Comparison of ENCODE assay signal across 9 cellular contexts in the genomic region with DNA sequence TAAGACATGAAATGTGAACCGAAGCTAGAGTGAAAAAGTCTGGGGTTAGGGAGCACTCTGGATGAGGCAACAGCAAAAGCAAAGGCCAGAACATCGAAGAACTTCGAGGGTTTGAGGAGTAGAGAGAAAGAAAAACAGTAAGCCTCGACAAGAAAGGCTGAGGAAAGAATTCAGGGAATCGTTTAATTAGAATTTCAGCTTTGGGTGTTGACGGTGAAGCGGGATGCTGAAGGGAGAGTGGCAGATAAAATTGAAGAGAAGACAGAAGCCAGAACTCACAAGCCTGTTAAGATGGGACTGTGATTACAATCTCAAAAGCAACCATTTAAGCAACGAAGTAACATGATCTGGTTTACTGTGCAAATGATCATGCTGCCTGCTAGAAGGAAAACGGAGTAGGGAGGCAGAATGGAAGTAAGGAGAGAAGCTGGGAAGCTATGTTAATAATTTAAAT. TPM values are rescaled to one million over a fixed set of nuclear protein-coding genes. Genes with fewer than 3 reads are reported as not detected.
DNase-seq lines count a peak whose midpoint lies in the region; ATAC-seq and TF ChIP-seq lines count a peak whose summit lies in the region.
"Had no signal": no experiment of that assay in that cellular context is flagged by ENCODE, and none has a peak within 500 bp of the region (broad histone marks: within the 10 kb centered on the region; RNA-seq: fewer than 3 reads in every experiment).

No MANE protein-coding gene starts in this region.

- H3K27ac ChIP-seq in suprapubic skin: peak overlapping the region; percentile 97

- H3K9me3 ChIP-seq in iPS-18c (ENCODE audit: control insufficient read depth, insufficient read depth, low read length): no peaks in the 10 kb centered on the region
- H3K9me3 ChIP-seq in suprapubic skin: no peaks in the 10 kb centered on the region

- H3K4me1 Mint-ChIP-seq in activated CD8-positive, alpha-beta memory T cell treated with anti-CD3 and anti-CD28 coated beads, Interleukin-2, amount 10 ng/mL, durations not matched to agents 7 days and 5 days: peaks cover 42% of the 10 kb centered on the region

- H3K27me3 ChIP-seq in suprapubic skin: no peaks in the 10 kb centered on the region

- peaks cover 27% of the 10 kb centered on the region for H3K4me1 ChIP-seq in suprapubic skin

- no peak overlapping the region for H3K27ac Mint-ChIP-seq in activated CD8-positive, alpha-beta memory T cell treated with anti-CD3 and anti-CD28 coated beads, Interleukin-2, amount 10 ng/mL, durations not matched to agents 7 days and 5 days
- H3K27ac Mint-ChIP-seq: T-helper 1 cell treated with Interleukin-12 subunit alpha and Interleukin-12 subunit beta and Interleukin-4 antibody, amounts not matched to agents 30 μg/mL and 1 μg/mL, for 36 hours had no signal

- CTCF ChIA-PET in activated CD8-positive, alpha-beta memory T cell treated with anti-CD3 and anti-CD28 coated beads, Interleukin-2, amount 10 ng/mL, durations not matched to agents 7 days and 5 days (lab: Charles Lee): interaction anchor here (1.0 to 3.2 kb wide), 2 partner anchors 31 to 36 kb away, joined by 3 to 36 read pairs; a partner anchor contains a TSS

- H3K36me3 ChIP-seq in suprapubic skin: no peaks in the 10 kb centered on the region

- DNase-seq in activated CD8-positive, alpha-beta memory T cell treated with anti-CD3 and anti-CD28 coated beads, Interleukin-2, amount 10 ng/mL, durations not matched to agents 7 days and 5 days: no peak
- no peak for DNase-seq in activated CD8-positive, alpha-beta memory T cell treated with anti-CD3 and anti-CD28 coated beads, Interleukin-2, amount 50 U/mL, for 4 hours
- DNase-seq in suprapubic skin (ENCODE audit: low spot score in 2 of 2) (no peak), DMS153 (lab: John Stamatoyannopoulos, UW) (no peak)

- H3K4me3 Mint-ChIP-seq in activated CD8-positive, alpha-beta memory T cell treated with anti-CD3 and anti-CD28 coated beads, Interleukin-2, amount 10 ng/mL, durations not matched to agents 7 days and 5 days: peak overlapping the region; percentile 9

- no peak for TF ChIP-seq CTCF in WI38 (IDR thresholded peaks at IDR 0.05; ENCODE audit: low read depth, low read length)
- TF ChIP-seq CTCF in suprapubic skin (IDR thresholded peaks at IDR 0.05): no peak

- 35% methylated on average over 9 of the region's 9 CpGs for WGBS in suprapubic skin

- TF ChIP-seq POLR2A in suprapubic skin (IDR thresholded peaks at IDR 0.05): no peak

- TF ChIP-seq EP300 in suprapubic skin (IDR thresholded peaks at IDR 0.05): no peak

- H3K36me3 Mint-ChIP-seq in activated CD8-positive, alpha-beta memory T cell treated with anti-CD3 and anti-CD28 coated beads, Interleukin-2, amount 10 ng/mL, durations not matched to agents 7 days and 5 days: peaks cover 9% of the 10 kb centered on the region

- peak overlapping the region; percentile 67 for H3K4me3 ChIP-seq in WI38 (ENCODE audit: low read depth, low read length)
- H3K4me3 ChIP-seq in iPS-18c (ENCODE audit: insufficient read depth, low read depth, low read length): peak overlapping the region; percentile 26; the same call in 1 of the 2 replicates
- H3K4me3 ChIP-seq in suprapubic skin: peak overlapping the region; percentile 86

- H3K27me3 Mint-ChIP-seq in activated CD8-positive, alpha-beta memory T cell treated with anti-CD3 and anti-CD28 coated beads, Interleukin-2, amount 10 ng/mL, durations not matched to agents 7 days and 5 days: no peaks in the 10 kb centered on the region

- no peak for ATAC-seq in activated CD8-positive, alpha-beta memory T cell treated with anti-CD3 and anti-CD28 coated beads, Interleukin-2, amount 10 ng/mL, durations not matched to agents 7 days and 5 days
- ATAC-seq in HG03432 (IDR thresholded peaks at IDR 0.05; ENCODE audit: unreplicated experiment) (no peak), GM21381 (IDR thresholded peaks at IDR 0.05; ENCODE audit: unreplicated experiment) (no peak)

- no peaks in the 10 kb centered on the region for H3K9me3 Mint-ChIP-seq in activated CD8-positive, alpha-beta memory T cell treated with anti-CD3 and anti-CD28 coated beads, Interleukin-2, amount 10 ng/mL, durations not matched to agents 7 days and 5 days (ENCODE audit: low read depth)
- H3K9me3 Mint-ChIP-seq: T-helper 1 cell treated with Interleukin-12 subunit alpha and Interleukin-12 subunit beta and Interleukin-4 antibody, amounts not matched to agents 30 μg/mL and 1 μg/mL, for 36 hours had no signal

RNA-seq across cellular contexts. Expression of a gene that starts 2.1 kb away (rescaled TPM):
- 1 to 10 TPM; 7.7 to 9.2 TPM for total RNA-seq in activated CD8-positive, alpha-beta memory T cell treated with anti-CD3 and anti-CD28 coated beads, Interleukin-2, amount 10 ng/mL, durations not matched to agents 7 days and 5 days
- 1 to 10 TPM; 2.7 to 9.4 (median 4.0) TPM for total RNA-seq in suprapubic skin

RNA-seq across cellular contexts. Expression of a gene that starts 28.7 kb away (rescaled TPM):
- total RNA-seq in activated CD8-positive, alpha-beta memory T cell treated with anti-CD3 and anti-CD28 coated beads, Interleukin-2, amount 10 ng/mL, durations not matched to agents 7 days and 5 days: 1,000 to 10,000 TPM; 1,771 to 2,143 TPM
- total RNA-seq in suprapubic skin: 1,000 to 10,000 TPM in 2 of 4 donors, 100 to 1,000 TPM in 2; 697 to 1,198 (median 1,024) TPM

Comparison
In these comparisons a context has a peak if more than half of its experiments do, and no peak if none do; other contexts are left out.
1. H3K4me3 ChIP-seq: peak in every context shown above with its lines; median percentile 86 in suprapubic skin; 67 in WI38; 26 in iPS-18c.